Comparison of ENCODE assay signal across 12 cellular contexts in genomic region chr7:129902788-129903422, GRCh38.
"Had no signal": no experiment of that assay in that cellular context is flagged by ENCODE, and none has a peak within 500 bp of the region (broad histone marks: within the 10 kb centered on the region; RNA-seq: fewer than 3 reads in every experiment).

No MANE protein-coding gene starts in this region.

- H3K27ac Mint-ChIP-seq: activated CD8-positive, alpha-beta memory T cell treated with anti-CD3 and anti-CD28 coated beads, Interleukin-2, amount 10 ng/mL, durations not matched to agents 7 days and 5 days; activated naive CD8-positive, alpha-beta T cell treated with anti-CD3 and anti-CD28 coated beads, Interleukin-2, amount 10 ng/mL, durations not matched to agents 7 days and 5 days; activated T-cell treated with anti-CD3 and anti-CD28 coated beads, Interleukin-2, amount 50 U/mL, for 24 hours had no signal

- H3K4me3 ChIP-seq: cardiac muscle cell, gastroesophageal sphincter, pancreas, stomach, uterus had no signal

- H3K9me3 ChIP-seq: gastroesophageal sphincter, pancreas, stomach, uterus had no signal

- ATAC-seq: activated CD8-positive, alpha-beta memory T cell treated with anti-CD3 and anti-CD28 coated beads, Interleukin-2, amount 10 ng/mL, durations not matched to agents 7 days and 5 days; gastroesophageal sphincter had no signal

- H3K27me3 Mint-ChIP-seq: activated CD8-positive, alpha-beta memory T cell treated with anti-CD3 and anti-CD28 coated beads, Interleukin-2, amount 10 ng/mL, durations not matched to agents 7 days and 5 days; activated naive CD8-positive, alpha-beta T cell treated with anti-CD3 and anti-CD28 coated beads, Interleukin-2, amount 10 ng/mL, durations not matched to agents 7 days and 5 days; activated T-cell treated with anti-CD3 and anti-CD28 coated beads, Interleukin-2, amount 50 U/mL, for 24 hours had no signal

- DNase-seq: activated CD4-positive, alpha-beta T cell treated with anti-CD3 and anti-CD28 coated beads, Interleukin-2, amount 50 U/mL, for 4 hours; activated CD8-positive, alpha-beta memory T cell treated with anti-CD3 and anti-CD28 coated beads, Interleukin-2, amount 10 ng/mL, durations not matched to agents 7 days and 5 days; activated effector memory CD4-positive, alpha-beta T cell treated with anti-CD3 and anti-CD28 coated beads, Interleukin-2, amount 50 U/mL, for 16 hours; activated naive CD8-positive, alpha-beta T cell treated with anti-CD3 and anti-CD28 coated beads, Interleukin-2, amount 10 ng/mL, durations not matched to agents 7 days and 5 days; activated T-cell treated with anti-CD3 and anti-CD28 coated beads, Interleukin-2, amount 50 U/mL, for 24 hours; kidney; stimulated activated CD4-positive, alpha-beta T cell treated with anti-CD3 and anti-CD28 coated beads, Interleukin-4, amount 100 ng/mL, for 1 hour; stomach; uterus had no signal

- H3K27ac ChIP-seq: cardiac muscle cell, gastroesophageal sphincter, stomach, uterus had no signal

- H3K4me3 Mint-ChIP-seq: activated CD8-positive, alpha-beta memory T cell treated with anti-CD3 and anti-CD28 coated beads, Interleukin-2, amount 10 ng/mL, durations not matched to agents 7 days and 5 days; activated naive CD8-positive, alpha-beta T cell treated with anti-CD3 and anti-CD28 coated beads, Interleukin-2, amount 10 ng/mL, durations not matched to agents 7 days and 5 days; activated T-cell treated with anti-CD3 and anti-CD28 coated beads, Interleukin-2, amount 50 U/mL, for 24 hours had no signal

- H3K36me3 ChIP-seq: pancreas, uterus had no signal

- H3K27me3 ChIP-seq: cardiac muscle cell, gastroesophageal sphincter, pancreas, stomach, uterus had no signal
